8 cellular contexts compared by ENCODE assay signal in the genomic region with DNA sequence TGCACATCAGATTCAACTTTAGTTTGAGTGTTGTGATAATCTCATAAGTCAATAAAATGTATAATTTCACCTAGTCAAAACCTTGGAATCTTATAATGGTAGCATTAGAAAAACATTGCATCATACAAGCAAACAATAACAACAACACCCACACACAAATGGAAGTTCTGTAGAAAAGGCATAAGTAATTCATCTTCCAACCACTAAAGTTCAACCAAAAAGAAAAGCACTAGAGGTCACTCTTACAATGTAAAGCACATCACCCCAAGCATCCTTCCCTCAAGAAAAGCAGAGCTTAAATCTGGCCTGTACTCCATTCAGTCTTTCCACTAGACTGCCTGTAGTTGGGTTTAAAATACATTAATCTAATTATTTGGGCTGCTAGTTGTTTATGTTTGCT. TPM values are rescaled to one million over a fixed set of nuclear protein-coding genes. Genes with fewer than 3 reads are reported as not detected.
DNase-seq lines count a peak whose midpoint lies in the region; ATAC-seq and TF ChIP-seq lines count a peak whose summit lies in the region.

No MANE protein-coding gene starts in this region.

- peak; percentile 7 to 42 for TF ChIP-seq CTCF in mammary epithelial cell (conservative IDR thresholded peaks at IDR 0.05 in 1 of 2, IDR thresholded peaks at IDR 0.05 in 1 of 2; ENCODE audit: extremely low read depth in 1 of 2, insufficient read depth in 1 of 2, low read depth in 1 of 2, low read length in 2 of 2)

- H2AFZ ChIP-seq in mammary epithelial cell (ENCODE audit: low read depth, low read length), result no peak overlapping the region

- CTCF ChIA-PET in mammary epithelial cell (lab: Charles Lee; ENCODE audit: low non-redundant PET), result interaction anchor here (0.5 to 0.6 kb wide), 2 partner anchors 361 to 374 kb away, joined by 3 to 14 read pairs; no protein-coding TSS in a partner anchor

- no peak overlapping the region for H3K4me2 ChIP-seq in mammary epithelial cell (ENCODE audit: insufficient read depth, low read depth, low read length)

- no peaks in the 10 kb centered on the region for H3K9me3 ChIP-seq in mammary epithelial cell (replicated peaks; ENCODE audit: insufficient read depth, low read length)

- H4K20me1 ChIP-seq in mammary epithelial cell (ENCODE audit: insufficient read depth, low read length), result no peaks in the 10 kb centered on the region

- no peaks in the 10 kb centered on the region for H3K36me3 ChIP-seq in mammary epithelial cell (ENCODE audit: insufficient read depth, low read length)

- H3K4me1 ChIP-seq in mammary epithelial cell (ENCODE audit: insufficient read depth, low read length), result no peaks in the 10 kb centered on the region

- intact Hi-C loops in mammary epithelial cell (cut with micrococcal nuclease), result loop anchor here (2.0 to 10.0 kb wide), 4 partner anchors 362 to 896 kb away; no protein-coding TSS in a partner anchor

- DNase-seq in DMS53 (lab: John Stamatoyannopoulos, UW) (peak; percentile 11), DMS53 treated with DMSO at 0.1 percent for 48 hours (lab: John Stamatoyannopoulos, UW; ENCODE audit: unreplicated experiment) (no peak), NCI-H1417 (lab: John Stamatoyannopoulos, UW) (peak; percentile 3 to 73 (median 23)), mammary epithelial cell (peak; percentile 7), retina (peak; percentile 44), SKM-1 (lab: John Stamatoyannopoulos, UW; ENCODE audit: unreplicated experiment) (no peak)

- H3K79me2 ChIP-seq in mammary epithelial cell (ENCODE audit: insufficient read depth, low read length), result no peaks in the 10 kb centered on the region

- ATAC-seq in GM21786 (IDR thresholded peaks at IDR 0.05; ENCODE audit: unreplicated experiment), result no peak
- no peak for ATAC-seq in GM19023 (IDR thresholded peaks at IDR 0.05; ENCODE audit: unreplicated experiment)

- H3K27ac ChIP-seq in mammary epithelial cell (ENCODE audit: insufficient read depth, low read depth, low read length), result no peak overlapping the region

- H3K27me3 ChIP-seq in mammary epithelial cell (ENCODE audit: insufficient read depth, low read length), result peaks cover 4% of the 10 kb centered on the region

- no peak overlapping the region for H3K4me3 ChIP-seq in mammary epithelial cell (replicated peaks in 1 of 3; ENCODE audit: insufficient read depth in 1 of 3, low read depth in 2 of 3, low read length in 3 of 3)

- dilution Hi-C loops in mammary epithelial cell (cut with HindIII; ENCODE audit: low sequenced_read_pairs), result no loop called here

- no peak overlapping the region for H3K9ac ChIP-seq in mammary epithelial cell (ENCODE audit: insufficient read depth, low read length)

- no TSS peak for BruUV-seq in mammary epithelial cell (replicated peaks; lab: Mats Ljungman, UMichigan)

- in situ Hi-C loops in mammary epithelial cell (cut with MboI; ENCODE audit: low sequenced_read_pairs in 2 of 2), result no loop called here

RNA-seq across cellular contexts. Expression of a gene that starts 1.8 kb away (rescaled TPM):
- total RNA-seq in mammary epithelial cell, result 1 to 10 TPM in 1 of 2 donors, under 1 TPM in 1; 0.83 to 7.7 TPM
- 0.61 TPM for polyA plus RNA-seq in mammary epithelial cell
- 1.2 TPM for polyA minus RNA-seq in mammary epithelial cell

Comparison
In these comparisons a context has a peak if more than half of its experiments do, and no peak if none do; other contexts are left out.
1. DNase-seq: peak in DMS53 (single experiment), NCI-H1417 (3 of 3), mammary epithelial cell (single experiment) and retina (single experiment); none in DMS53 treated with DMSO at 0.1 percent for 48 hours (single experiment) and SKM-1 (single experiment).